Comparison of ENCODE assay signal across 21 cellular contexts in the genomic region with DNA sequence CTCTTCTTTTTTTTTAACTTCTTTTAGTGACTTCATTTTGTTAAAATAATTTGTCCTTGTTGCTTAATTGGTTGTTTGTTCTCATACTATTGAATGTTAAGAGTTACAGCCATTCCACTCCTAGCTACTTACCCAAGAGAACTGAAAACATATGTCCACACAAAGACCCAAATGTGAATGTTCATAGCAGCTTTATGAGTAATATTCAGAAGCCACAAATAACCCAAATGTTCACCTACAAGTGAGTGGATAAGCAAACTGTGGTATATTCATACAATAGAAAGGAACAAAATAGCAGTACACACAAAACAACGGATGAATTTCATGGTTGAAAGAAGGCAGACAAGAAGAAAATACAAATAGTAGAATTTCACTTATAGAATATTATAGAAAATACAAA. TPM values are rescaled to one million over a fixed set of nuclear protein-coding genes. Genes with fewer than 3 reads are reported as not detected.
A peak's percentile ranks its signal among the peaks of the same experiment; 100 is the strongest.
DNase-seq lines count a peak whose midpoint lies in the region; ATAC-seq and TF ChIP-seq lines count a peak whose summit lies in the region.
"Had no signal": no experiment of that assay in that cellular context is flagged by ENCODE, and none has a peak within 500 bp of the region (broad histone marks: within the 10 kb centered on the region; RNA-seq: fewer than 3 reads in every experiment).

No MANE protein-coding gene starts in this region.

- intact Hi-C loops in activated CD8-positive, alpha-beta T cell treated with anti-CD3 and anti-CD28 coated beads for 36 hours (cut with micrococcal nuclease): no loop called here

- peak; percentile 66 for ATAC-seq in GM18502 (IDR thresholded peaks at IDR 0.05; ENCODE audit: poor library complexity, unreplicated experiment)
- ATAC-seq in HG02610 (IDR thresholded peaks at IDR 0.05; ENCODE audit: unreplicated experiment): peak; percentile 56
- no peak for ATAC-seq in activated CD8-positive, alpha-beta T cell treated with anti-CD3 and anti-CD28 coated beads for 36 hours
- ATAC-seq: A549, K562 had no signal

- H3K9me3 Mint-ChIP-seq in activated CD8-positive, alpha-beta T cell treated with anti-CD3 and anti-CD28 coated beads for 36 hours: no peaks in the 10 kb centered on the region

- H3K27me3 ChIP-seq in GM06990 (replicated peaks; ENCODE audit: control insufficient read depth, insufficient read depth, low read length): no peaks in the 10 kb centered on the region; the same call in 1 of the 2 replicates
- H3K27me3 ChIP-seq: BLaER1 had no signal

- TF ChIP-seq CTCF in GM06990 (IDR thresholded peaks at IDR 0.05; ENCODE audit: insufficient read depth, low read length, poor library complexity, severe bottlenecking): no peak
- TF ChIP-seq CTCF in activated CD8-positive, alpha-beta T cell treated with anti-CD3 and anti-CD28 coated beads for 36 hours (IDR thresholded peaks at IDR 0.05): no peak

- H3K4me1 Mint-ChIP-seq in activated CD8-positive, alpha-beta T cell treated with anti-CD3 and anti-CD28 coated beads for 36 hours (ENCODE audit: low read depth): no peaks in the 10 kb centered on the region

- DNase-seq in GM06990 (ENCODE audit: extremely low read depth, insufficient read length) (peak; percentile 4), LHCN-M2 (ENCODE audit: low read depth) (peak; percentile 3), NCI-H1417 treated with DMSO at 0.1 percent for 48 hours (lab: John Stamatoyannopoulos, UW) (no peak), NCI-H1694 treated with DMSO at 0.1 percent for 48 hours (lab: John Stamatoyannopoulos, UW) (no peak)
- DNase-seq in activated CD8-positive, alpha-beta T cell treated with anti-CD3 and anti-CD28 coated beads for 36 hours: no peak
- DNase-seq: Calu3; CD4-positive, alpha-beta memory T cell; DMS53; EL; NCI-H1105 treated with DMSO at 0.1 percent for 48 hours; NCI-H2029; NCI-H345; NCI-H524 treated with DMSO at 0.1 percent for 48 hours; SHP77 had no signal

- H3K4me3 Mint-ChIP-seq in activated CD8-positive, alpha-beta T cell treated with anti-CD3 and anti-CD28 coated beads for 36 hours: no peak overlapping the region

- no peak overlapping the region for H3K27ac Mint-ChIP-seq in activated CD8-positive, alpha-beta T cell treated with anti-CD3 and anti-CD28 coated beads for 36 hours
- H3K27ac Mint-ChIP-seq: CD4-positive, alpha-beta memory T cell had no signal

- peaks cover 4% of the 10 kb centered on the region for H3K27me3 Mint-ChIP-seq in activated CD8-positive, alpha-beta T cell treated with anti-CD3 and anti-CD28 coated beads for 36 hours

- H3K36me3 Mint-ChIP-seq in activated CD8-positive, alpha-beta T cell treated with anti-CD3 and anti-CD28 coated beads for 36 hours (ENCODE audit: low read depth): no peaks in the 10 kb centered on the region
- H3K36me3 Mint-ChIP-seq: CD4-positive, alpha-beta memory T cell had no signal

- POLR2A ChIA-PET in activated CD8-positive, alpha-beta T cell treated with anti-CD3 and anti-CD28 coated beads for 36 hours (lab: Charles Lee): no interaction called here

- CTCF ChIA-PET in activated CD8-positive, alpha-beta T cell treated with anti-CD3 and anti-CD28 coated beads for 36 hours (lab: Charles Lee): no interaction called here

- no peaks in the 10 kb centered on the region for H3K36me3 ChIP-seq in GM06990 (ENCODE audit: control insufficient read depth, insufficient read depth, low read length)
- H3K36me3 ChIP-seq: BLaER1 had no signal

- no peak overlapping the region for H3K4me3 ChIP-seq in GM06990 (replicated peaks; ENCODE audit: low read depth, low read length)
- H3K4me3 ChIP-seq: A549, BLaER1, K562, SK-N-MC had no signal

RNA-seq across cellular contexts. Expression of a gene that starts 1.4 kb away (rescaled TPM):
- not detected in 2 replicates for total RNA-seq in LHCN-M2 (2014; rRNA removed)
- not detected for polyA plus RNA-seq in LHCN-M2 (2012)
- total RNA-seq in activated CD8-positive, alpha-beta T cell treated with anti-CD3 and anti-CD28 coated beads for 36 hours: not detected
- total RNA-seq: Calu3; CD4-positive, alpha-beta memory T cell; K562; RPMI7951 had no signal
- polyA plus RNA-seq: A549; CD4-positive, alpha-beta memory T cell; K562 had no signal

RNA-seq across cellular contexts. Expression of a gene that starts 9.4 kb away (rescaled TPM):
- not detected in 2 replicates for total RNA-seq in LHCN-M2 (2014; rRNA removed)
- polyA plus RNA-seq in LHCN-M2 (2012): not detected
- total RNA-seq in activated CD8-positive, alpha-beta T cell treated with anti-CD3 and anti-CD28 coated beads for 36 hours: not detected
- total RNA-seq: Calu3; CD4-positive, alpha-beta memory T cell; K562; RPMI7951 had no signal
- polyA plus RNA-seq: A549; CD4-positive, alpha-beta memory T cell; K562 had no signal

RNA-seq across cellular contexts. Expression of a gene that starts 28.8 kb away (rescaled TPM):
- not detected in 2 replicates for total RNA-seq in LHCN-M2 (2014; rRNA removed)
- not detected for polyA plus RNA-seq in LHCN-M2 (2012)
- not detected for total RNA-seq in activated CD8-positive, alpha-beta T cell treated with anti-CD3 and anti-CD28 coated beads for 36 hours
- total RNA-seq: Calu3; CD4-positive, alpha-beta memory T cell; K562; RPMI7951 had no signal
- polyA plus RNA-seq: A549; CD4-positive, alpha-beta memory T cell; K562 had no signal

RNA-seq across cellular contexts. Expression of a gene that starts 45.2 kb away (rescaled TPM):
- total RNA-seq in LHCN-M2 (2014; rRNA removed): not detected in 2 replicates
- not detected for polyA plus RNA-seq in LHCN-M2 (2012)
- not detected for total RNA-seq in activated CD8-positive, alpha-beta T cell treated with anti-CD3 and anti-CD28 coated beads for 36 hours
- total RNA-seq: Calu3; CD4-positive, alpha-beta memory T cell; K562; RPMI7951 had no signal
- polyA plus RNA-seq: A549; CD4-positive, alpha-beta memory T cell; K562 had no signal

Comparison
In these comparisons a context has a peak if more than half of its experiments do, and no peak if none do; other contexts are left out.
1. DNase-seq: peak in GM06990 (single experiment) and LHCN-M2 (single experiment); none in NCI-H1417 treated with DMSO at 0.1 percent for 48 hours (single experiment), NCI-H1694 treated with DMSO at 0.1 percent for 48 hours (single experiment) and activated CD8-positive, alpha-beta T cell treated with anti-CD3 and anti-CD28 coated beads for 36 hours (single experiment).